ENCODE assay signal across 29 cellular contexts in the genomic region with DNA sequence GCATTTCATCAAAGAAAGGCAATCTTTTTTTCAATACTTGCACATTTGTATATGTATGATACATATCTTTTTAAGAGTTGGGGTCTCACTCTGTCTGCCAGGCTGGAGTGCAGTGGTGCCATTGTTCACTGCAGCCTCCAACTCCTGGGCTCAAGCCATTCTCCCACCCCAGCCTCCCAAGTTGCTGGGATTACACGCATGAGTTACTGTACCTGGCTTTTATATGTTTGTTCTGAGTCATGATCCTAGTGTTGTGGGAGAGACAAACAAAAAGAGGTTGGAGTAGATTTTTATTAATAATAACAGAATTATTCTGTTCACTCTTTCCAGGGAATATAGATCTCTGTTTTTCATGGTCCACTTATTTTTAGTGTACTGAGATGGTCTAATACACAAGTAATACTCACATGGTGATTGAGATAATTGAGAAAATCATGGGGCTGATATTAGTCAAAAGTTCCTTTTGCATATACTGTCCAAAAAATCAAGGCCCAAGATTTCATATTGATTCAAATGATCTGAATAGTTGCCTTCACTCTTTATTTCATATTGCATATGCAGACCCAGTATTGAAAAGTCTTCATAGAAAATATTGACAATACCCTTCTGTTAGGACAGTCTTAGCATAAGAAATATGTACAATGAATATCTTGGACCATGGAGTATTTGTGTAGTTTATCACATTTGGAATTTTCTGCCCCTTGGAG.
DNase-seq lines count a peak whose midpoint lies in the region; ATAC-seq, FAIRE-seq and TF ChIP-seq lines count a peak whose summit lies in the region.
"Had no signal": no experiment of that assay in that cellular context is flagged by ENCODE, and none has a peak within 500 bp of the region (broad histone marks: within the 10 kb centered on the region; RNA-seq: fewer than 3 reads in every experiment).

No MANE protein-coding gene starts in this region.

- peak overlapping the region; percentile 20 for H3K27ac ChIP-seq in hepatocyte
- peak overlapping the region; percentile 89 to 91 (median 90) for H3K27ac ChIP-seq in gastrocnemius medialis
- H3K27ac ChIP-seq: C4-2B, heart left ventricle had no signal

- DNase-seq in DMS53 treated with DMSO at 0.1 percent for 48 hours (lab: John Stamatoyannopoulos, UW; ENCODE audit: unreplicated experiment) (peak; percentile 8), RCC 7860 (ENCODE audit: low spot score) (no peak), hepatocyte (ENCODE audit: low spot score) (no peak), gastrocnemius medialis (no peak), osteocyte (ENCODE audit: extremely low spot score, unreplicated experiment) (no peak), amniotic stem cell (lab: John Stamatoyannopoulos, UW) (no peak), foreskin melanocyte (no peak)
- no peak for DNase-seq in stimulated activated CD4-positive, alpha-beta T cell treated with anti-CD3 and anti-CD28 coated beads, Interleukin-4, amount 100 ng/mL, for 1 hour
- DNase-seq: activated CD4-positive, alpha-beta T cell treated with anti-CD3 and anti-CD28 coated beads, Interleukin-2, amount 10 ng/mL, durations not matched to agents 7 days and 5 days; activated naive CD8-positive, alpha-beta T cell treated with anti-CD3 and anti-CD28 coated beads, Interleukin-2, amount 50 U/mL, for 24 hours; activated T-cell treated with anti-CD3 and anti-CD28 coated beads, Interleukin-2, amount 50 U/mL, for 4 hours; cerebellar nuclear complex; HCEC 1CT; heart left ventricle; MM.1S; naive thymus-derived CD8-positive, alpha-beta T cell; NCI-H1417 treated with DMSO at 0.1 percent for 48 hours; NCI-H510A; right cardiac atrium; stimulated activated CD4-positive, alpha-beta T cell treated with anti-CD3 and anti-CD28 coated beads, Interleukin-12 subunit alpha, Interleukin-12 subunit beta, amount 100 ng/mL, for 4 hours; stimulated activated CD4-positive, alpha-beta T cell treated with anti-CD3 and anti-CD28 coated beads, Interleukin-4, amount 100 ng/mL, for 24 hours; SW 1271; T1000 had no signal

- no peaks in the 10 kb centered on the region for H3K9me3 ChIP-seq in hepatocyte (ENCODE audit: low read depth)
- no peaks in the 10 kb centered on the region for H3K9me3 ChIP-seq in gastrocnemius medialis
- H3K9me3 ChIP-seq: heart left ventricle had no signal

- H3K4me3 ChIP-seq in hepatocyte (no peak overlapping the region), gastrocnemius medialis (no peak overlapping the region)
- H3K4me3 ChIP-seq: GM12878, heart left ventricle, K562 had no signal

- intact Hi-C loops in gastrocnemius medialis (cut with DNase I; ENCODE audit: low total_unique reads), result no loop called here

- peak; percentile 22 for FAIRE-seq in RCC 7860 (lab: Jason Lieb, UNC)
- FAIRE-seq: D721Med, K562 had no signal

- H3K36me3 ChIP-seq in hepatocyte (replicated peaks; ENCODE audit: insufficient read depth, low read depth), result no peaks in the 10 kb centered on the region
- H3K36me3 ChIP-seq in gastrocnemius medialis, result no peaks in the 10 kb centered on the region
- H3K36me3 ChIP-seq: heart left ventricle had no signal

- H3K4me3 Mint-ChIP-seq in osteocyte (ENCODE audit: unreplicated experiment), result no peak overlapping the region
- H3K4me3 Mint-ChIP-seq: activated CD4-positive, alpha-beta T cell treated with anti-CD3 and anti-CD28 coated beads, Interleukin-2, amount 10 ng/mL, durations not matched to agents 7 days and 5 days; activated naive CD8-positive, alpha-beta T cell treated with anti-CD3 and anti-CD28 coated beads, Interleukin-2, amount 50 U/mL, for 24 hours; activated T-cell treated with anti-CD3 and anti-CD28 coated beads, Interleukin-2, amount 50 U/mL, for 4 hours; naive thymus-derived CD8-positive, alpha-beta T cell; stimulated activated effector memory CD8-positive, alpha-beta T cell treated with anti-CD3 and anti-CD28 coated beads, Interleukin-12 subunit alpha, Interleukin-12 subunit beta, amount 100 ng/mL, for 72 hours; WTC11 had no signal

- in situ Hi-C loops in gastrocnemius medialis (cut with MboI; ENCODE audit: low sequenced_read_pairs in 4 of 4), result no loop called here

- H3K27ac Mint-ChIP-seq in osteocyte (ENCODE audit: unreplicated experiment), result no peak overlapping the region
- H3K27ac Mint-ChIP-seq: activated CD4-positive, alpha-beta T cell treated with anti-CD3 and anti-CD28 coated beads, Interleukin-2, amount 10 ng/mL, durations not matched to agents 7 days and 5 days; activated naive CD8-positive, alpha-beta T cell treated with anti-CD3 and anti-CD28 coated beads, Interleukin-2, amount 50 U/mL, for 24 hours; stimulated activated effector memory CD8-positive, alpha-beta T cell treated with anti-CD3 and anti-CD28 coated beads, Interleukin-12 subunit alpha, Interleukin-12 subunit beta, amount 100 ng/mL, for 72 hours; WTC11 had no signal

- no peaks in the 10 kb centered on the region for H4K20me1 ChIP-seq in hepatocyte (ENCODE audit: insufficient read depth, poor library complexity, severe bottlenecking)

- H3K27me3 ChIP-seq in hepatocyte (no peaks in the 10 kb centered on the region), gastrocnemius medialis (no peaks in the 10 kb centered on the region)
- H3K27me3 ChIP-seq: heart left ventricle had no signal

- H3K9me3 Mint-ChIP-seq in osteocyte (ENCODE audit: unreplicated experiment), result no peaks in the 10 kb centered on the region
- H3K9me3 Mint-ChIP-seq: activated CD4-positive, alpha-beta T cell treated with anti-CD3 and anti-CD28 coated beads, Interleukin-2, amount 10 ng/mL, durations not matched to agents 7 days and 5 days; activated naive CD8-positive, alpha-beta T cell treated with anti-CD3 and anti-CD28 coated beads, Interleukin-2, amount 50 U/mL, for 24 hours; activated T-cell treated with anti-CD3 and anti-CD28 coated beads, Interleukin-2, amount 50 U/mL, for 4 hours; naive thymus-derived CD8-positive, alpha-beta T cell; stimulated activated effector memory CD8-positive, alpha-beta T cell treated with anti-CD3 and anti-CD28 coated beads, Interleukin-12 subunit alpha, Interleukin-12 subunit beta, amount 100 ng/mL, for 72 hours; WTC11 had no signal

- no peak for TF ChIP-seq CTCF in hepatocyte (IDR thresholded peaks at IDR 0.05; ENCODE audit: poor library complexity)
- no peak for TF ChIP-seq CTCF in gastrocnemius medialis (IDR thresholded peaks at IDR 0.05 in 4 of 5, conservative IDR thresholded peaks at IDR 0.05 in 1 of 5)
- no peak for TF ChIP-seq CTCF in osteocyte (IDR thresholded peaks at IDR 0.05)

- H3K36me3 Mint-ChIP-seq in osteocyte (ENCODE audit: unreplicated experiment), result no peaks in the 10 kb centered on the region
- H3K36me3 Mint-ChIP-seq: naive thymus-derived CD8-positive, alpha-beta T cell; stimulated activated effector memory CD8-positive, alpha-beta T cell treated with anti-CD3 and anti-CD28 coated beads, Interleukin-12 subunit alpha, Interleukin-12 subunit beta, amount 100 ng/mL, for 72 hours; WTC11 had no signal

- no peaks in the 10 kb centered on the region for H3K9me2 ChIP-seq in hepatocyte (replicated peaks; ENCODE audit: insufficient read depth)

- no peak overlapping the region for H2AFZ ChIP-seq in hepatocyte

- 87% methylated on average over 1 of the region's 1 CpG for WGBS in hepatocyte (ENCODE audit: low lambda C conversion rate, missing lambda C conversion rate)

- no peak for TF ChIP-seq POLR2A in gastrocnemius medialis (IDR thresholded peaks at IDR 0.05)

- no peaks in the 10 kb centered on the region for H3K27me3 Mint-ChIP-seq in osteocyte (ENCODE audit: unreplicated experiment)

- H3K4me1 Mint-ChIP-seq in osteocyte (ENCODE audit: unreplicated experiment), result peaks cover 14% of the 10 kb centered on the region

- H3K4me1 ChIP-seq in hepatocyte (ENCODE audit: insufficient read depth) (peaks cover 54% of the 10 kb centered on the region), gastrocnemius medialis (peaks cover 79 to 84% of the 10 kb centered on the region in 2 donors)

- no peak for ATAC-seq in gastrocnemius medialis
- ATAC-seq: activated naive CD8-positive, alpha-beta T cell treated with anti-CD3 and anti-CD28 coated beads, Interleukin-2, amount 50 U/mL, for 24 hours; activated T-cell treated with anti-CD3 and anti-CD28 coated beads, Interleukin-2, amount 50 U/mL, for 4 hours; GM12878; heart left ventricle; K562; naive thymus-derived CD8-positive, alpha-beta T cell; right cardiac atrium; stimulated activated effector memory CD8-positive, alpha-beta T cell treated with anti-CD3 and anti-CD28 coated beads, Interleukin-12 subunit alpha, Interleukin-12 subunit beta, amount 100 ng/mL, for 72 hours had no signal

- peaks cover 95% of the 10 kb centered on the region for H3K79me2 ChIP-seq in hepatocyte

- H3K4me2 ChIP-seq in hepatocyte, result no peak overlapping the region
